ENCODE assay signal across 7 cellular contexts in the genomic region with DNA sequence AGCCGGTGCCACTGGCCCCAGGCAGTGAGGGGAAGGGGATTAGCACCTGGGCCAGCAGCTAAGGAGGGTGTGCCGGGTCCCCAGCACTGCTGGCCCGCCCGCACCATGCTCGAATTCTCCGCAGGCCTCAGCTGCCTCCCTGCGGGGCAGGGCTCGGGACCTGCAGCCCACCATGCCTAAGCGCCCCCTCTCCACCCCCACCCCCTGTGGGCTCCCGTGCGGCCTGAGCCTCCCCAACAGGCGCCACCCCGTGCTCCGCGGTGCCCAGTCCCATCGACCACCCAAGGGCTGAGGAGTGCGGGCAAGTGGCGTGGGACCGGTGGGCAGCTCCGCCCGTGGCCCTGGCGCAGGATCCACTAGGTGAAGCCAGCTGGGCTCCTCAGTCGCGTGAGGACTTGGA.
"Had no signal": no experiment of that assay in that cellular context is flagged by ENCODE, and none has a peak within 500 bp of the region (broad histone marks: within the 10 kb centered on the region; RNA-seq: fewer than 3 reads in every experiment).

No MANE protein-coding gene starts in this region.

- ATAC-seq: GM23338 had no signal

- FAIRE-seq: H1, H54, HTR-8/SVneo had no signal

- H3K4me3 ChIP-seq: GM23338 had no signal

- H3K27ac Mint-ChIP-seq: GM23338, H9 had no signal

- DNase-seq: H9, HCEC 1CT, IMR-90 had no signal

- H3K4me3 Mint-ChIP-seq: GM23338, H9 had no signal

- H3K4me1 Mint-ChIP-seq: GM23338 had no signal
